Comparison of ENCODE assay signal across 16 cellular contexts in genomic region chr6:7232351-7232750, GRCh38.
"Had no signal": no experiment of that assay in that cellular context is flagged by ENCODE, and none has a peak within 500 bp of the region (broad histone marks: within the 10 kb centered on the region; RNA-seq: fewer than 3 reads in every experiment).

No MANE protein-coding gene starts in this region.

- H3K27me3 ChIP-seq: brain microvascular endothelial cell, esophagus muscularis mucosa, uterus had no signal

- ATAC-seq: left colon had no signal

- H3K27ac ChIP-seq: brain microvascular endothelial cell, esophagus muscularis mucosa, uterus had no signal

- H3K27me3 Mint-ChIP-seq: activated naive CD4-positive, alpha-beta T cell treated with anti-CD3 and anti-CD28 coated beads, Interleukin-2, amount 10 ng/mL, durations not matched to agents 7 days and 5 days had no signal

- H3K9me3 Mint-ChIP-seq: activated naive CD4-positive, alpha-beta T cell treated with anti-CD3 and anti-CD28 coated beads, Interleukin-2, amount 10 ng/mL, durations not matched to agents 7 days and 5 days; activated T-helper 1 cell treated with anti-CD3 and anti-CD28 coated beads, Interleukin-12 subunit alpha, Interleukin-12 subunit beta, Interleukin-2, Interleukin-4 antibody, amounts not matched to agents 30 ng/mL and 10 ng/mL and 1 ng/mL, durations not matched to agents 14 hours and 24 hours and 36 hours; endodermal cell; immature natural killer cell; nephron had no signal

- H3K4me3 ChIP-seq: esophagus muscularis mucosa, uterus had no signal

- DNase-seq: activated CD4-positive, alpha-beta T cell treated with anti-CD3 and anti-CD28 coated beads, Interleukin-2, amount 50 U/mL, for 4 hours; activated CD8-positive, alpha-beta memory T cell treated with anti-CD3 and anti-CD28 coated beads, Interleukin-2, amount 50 U/mL, for 4 hours; activated naive CD4-positive, alpha-beta T cell treated with anti-CD3 and anti-CD28 coated beads, Interleukin-2, amount 10 ng/mL, durations not matched to agents 7 days and 5 days; amygdala; brain microvascular endothelial cell; endodermal cell; foreskin fibroblast; glutamatergic neuron; immature natural killer cell; left colon; occipital lobe; stimulated activated CD4-positive, alpha-beta T cell treated with anti-CD3 and anti-CD28 coated beads, Interleukin-4, amount 100 ng/mL, for 1 hour; uterus had no signal

- H3K36me3 ChIP-seq: uterus had no signal

- H3K4me1 ChIP-seq: uterus had no signal

- H3K9me3 ChIP-seq: esophagus muscularis mucosa, uterus had no signal

- H3K4me3 Mint-ChIP-seq: activated naive CD4-positive, alpha-beta T cell treated with anti-CD3 and anti-CD28 coated beads, Interleukin-2, amount 10 ng/mL, durations not matched to agents 7 days and 5 days; activated T-helper 1 cell treated with anti-CD3 and anti-CD28 coated beads, Interleukin-12 subunit alpha, Interleukin-12 subunit beta, Interleukin-2, Interleukin-4 antibody, amounts not matched to agents 30 ng/mL and 10 ng/mL and 1 ng/mL, durations not matched to agents 14 hours and 24 hours and 36 hours; endodermal cell; immature natural killer cell; nephron had no signal

- H3K27ac Mint-ChIP-seq: activated naive CD4-positive, alpha-beta T cell treated with anti-CD3 and anti-CD28 coated beads, Interleukin-2, amount 10 ng/mL, durations not matched to agents 7 days and 5 days; activated T-helper 1 cell treated with anti-CD3 and anti-CD28 coated beads, Interleukin-12 subunit alpha, Interleukin-12 subunit beta, Interleukin-2, Interleukin-4 antibody, amounts not matched to agents 30 ng/mL and 10 ng/mL and 1 ng/mL, durations not matched to agents 14 hours and 24 hours and 36 hours; endodermal cell; immature natural killer cell; nephron had no signal

- H3K4me1 Mint-ChIP-seq: endodermal cell, nephron had no signal
